Comparison of ENCODE assay signal across 14 cellular contexts in the genomic region with DNA sequence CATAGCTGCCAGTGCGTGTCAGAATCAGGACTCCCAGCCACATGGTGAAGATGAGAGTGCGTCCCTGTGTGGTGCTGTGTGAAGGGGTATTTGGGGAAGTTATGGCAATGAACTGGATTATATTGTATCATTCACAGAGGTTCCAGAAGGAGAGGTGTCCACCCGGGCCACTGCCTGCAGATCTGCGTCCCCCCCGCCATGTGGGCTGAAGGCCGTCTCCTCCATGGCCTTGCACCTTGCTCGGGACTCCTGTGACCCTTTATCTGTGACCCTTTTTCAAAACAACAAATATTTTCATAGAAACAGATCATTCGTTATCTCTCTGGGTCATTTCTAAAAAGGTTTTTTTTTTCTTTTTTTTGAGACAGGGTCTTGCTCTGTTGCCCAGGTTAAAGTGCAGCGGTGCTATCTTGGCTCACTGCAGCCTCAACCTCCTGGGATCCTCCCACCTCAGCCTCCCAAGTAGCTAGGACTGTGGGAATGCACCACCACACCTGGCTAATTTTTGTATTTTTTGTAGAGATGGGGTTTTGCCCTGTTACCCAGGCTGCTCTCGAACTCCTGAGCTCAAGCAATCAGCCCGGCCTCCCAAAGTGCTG.
A peak's percentile ranks its signal among the peaks of the same experiment; 100 is the strongest.
DNase-seq lines count a peak whose midpoint lies in the region; ATAC-seq, FAIRE-seq and TF ChIP-seq lines count a peak whose summit lies in the region.
"Had no signal": no experiment of that assay in that cellular context is flagged by ENCODE, and none has a peak within 500 bp of the region (broad histone marks: within the 10 kb centered on the region; RNA-seq: fewer than 3 reads in every experiment).

No MANE protein-coding gene starts in this region.

- H3K4me2 ChIP-seq in astrocyte (ENCODE audit: low read length): no peak overlapping the region
- H3K4me2 ChIP-seq in mesendoderm (ENCODE audit: low read length): no peak overlapping the region

- BruUV-seq in Panc1 (replicated peaks; lab: Mats Ljungman, UMichigan): no TSS peak

- no peak overlapping the region for H3K9ac ChIP-seq in astrocyte (ENCODE audit: low read length)
- no peak overlapping the region for H3K9ac ChIP-seq in mesendoderm (ENCODE audit: low read length)

- H3K9me3 ChIP-seq in Panc1 (ENCODE audit: control insufficient read depth, insufficient read depth, low read depth, low read length): no peaks in the 10 kb centered on the region
- no peaks in the 10 kb centered on the region for H3K9me3 ChIP-seq in astrocyte (ENCODE audit: insufficient read depth, low read depth, low read length)
- H3K9me3 ChIP-seq: Caco-2 had no signal

- no peaks in the 10 kb centered on the region for H3K79me1 ChIP-seq in mesendoderm (ENCODE audit: low read length)

- H4K8ac ChIP-seq in mesendoderm (ENCODE audit: low read depth, low read length): no peak overlapping the region

- no peaks in the 10 kb centered on the region for H3K27me3 Mint-ChIP-seq in astrocyte (ENCODE audit: low read depth, unreplicated experiment)
- H3K27me3 Mint-ChIP-seq in activated CD4-positive, alpha-beta memory T cell treated with anti-CD3 and anti-CD28 coated beads, Interleukin-2, amount 10 ng/mL, durations not matched to agents 7 days and 5 days: peaks cover 4% of the 10 kb centered on the region

- H3K27ac Mint-ChIP-seq in astrocyte (ENCODE audit: unreplicated experiment): peak overlapping the region; percentile 70
- H3K27ac Mint-ChIP-seq in stimulated activated effector memory CD8-positive, alpha-beta T cell treated with anti-CD3 and anti-CD28 coated beads, Interleukin-12 subunit alpha, Interleukin-12 subunit beta, amount 100 ng/mL, for 72 hours: peak overlapping the region; percentile 41
- no peak overlapping the region for H3K27ac Mint-ChIP-seq in activated CD4-positive, alpha-beta memory T cell treated with anti-CD3 and anti-CD28 coated beads, Interleukin-2, amount 10 ng/mL, durations not matched to agents 7 days and 5 days
- H3K27ac Mint-ChIP-seq: IgD-negative memory B cell had no signal

- FAIRE-seq in astrocyte (lab: Jason Lieb, UNC): no peak

- peaks cover 22% of the 10 kb centered on the region for H3K4me1 ChIP-seq in Panc1 (ENCODE audit: control insufficient read depth, insufficient read depth, low read length)
- H3K4me1 ChIP-seq in astrocyte (ENCODE audit: insufficient read depth, low read length): peaks cover 7% of the 10 kb centered on the region
- H3K4me1 ChIP-seq in mesendoderm (ENCODE audit: control insufficient read depth, low read depth, low read length): no peaks in the 10 kb centered on the region
- H3K4me1 ChIP-seq: Caco-2 had no signal

- H3K79me2 ChIP-seq in astrocyte (ENCODE audit: insufficient read depth, low read length): no peaks in the 10 kb centered on the region
- no peaks in the 10 kb centered on the region for H3K79me2 ChIP-seq in mesendoderm (ENCODE audit: control insufficient read depth, insufficient read depth, low read length)

- CTCF ChIA-PET in Panc1 (lab: Charles Lee): no interaction called here
- CTCF ChIA-PET in activated CD4-positive, alpha-beta memory T cell treated with anti-CD3 and anti-CD28 coated beads, Interleukin-2, amount 10 ng/mL, durations not matched to agents 7 days and 5 days (lab: Charles Lee): interaction anchor here (1.0 kb wide), 1 partner anchor 63 kb away, joined by 3 read pairs; no protein-coding TSS in a partner anchor

- no peak overlapping the region for H3K18ac ChIP-seq in mesendoderm (ENCODE audit: low read length)

- H3K4me3 ChIP-seq in Panc1 (ENCODE audit: low read depth in 2 of 2, low read length in 2 of 2) (no peak overlapping the region), astrocyte (ENCODE audit: insufficient read depth, low read depth, low read length) (no peak overlapping the region), mesendoderm (ENCODE audit: low read length) (no peak overlapping the region)

- no peak overlapping the region for H2AFZ ChIP-seq in astrocyte (ENCODE audit: low read depth, low read length)

- intact Hi-C loops in Panc1 (cut with micrococcal nuclease; ENCODE audit: unreplicated experiment): no loop called here

- H3K27ac ChIP-seq in Panc1 (ENCODE audit: low read length): peak overlapping the region; percentile 98
- no peak overlapping the region for H3K27ac ChIP-seq in astrocyte (ENCODE audit: low read depth, low read length)
- no peak overlapping the region for H3K27ac ChIP-seq in mesendoderm (ENCODE audit: low read depth, low read length)
- H3K27ac ChIP-seq: HL-60 had no signal

- no peak overlapping the region for H3K4me3 Mint-ChIP-seq in astrocyte (ENCODE audit: unreplicated experiment)
- H3K4me3 Mint-ChIP-seq in stimulated activated effector memory CD8-positive, alpha-beta T cell treated with anti-CD3 and anti-CD28 coated beads, Interleukin-12 subunit alpha, Interleukin-12 subunit beta, amount 100 ng/mL, for 72 hours: no peak overlapping the region
- H3K4me3 Mint-ChIP-seq in activated CD4-positive, alpha-beta memory T cell treated with anti-CD3 and anti-CD28 coated beads, Interleukin-2, amount 10 ng/mL, durations not matched to agents 7 days and 5 days: no peak overlapping the region
- H3K4me3 Mint-ChIP-seq: IgD-negative memory B cell had no signal

- WGBS in mesendoderm (ENCODE audit: extremely low coverage, insufficient coverage, low lambda C conversion rate): no CpG with 5 or more reads among the region's 11 CpGs

- no peak overlapping the region for H4K5ac ChIP-seq in mesendoderm (ENCODE audit: low read length)

- TF ChIP-seq CTCF in Panc1 (IDR thresholded peaks at IDR 0.05): no peak
- TF ChIP-seq CTCF in astrocyte (IDR thresholded peaks at IDR 0.05; ENCODE audit: insufficient read depth, low read depth, low read length): no peak

- peak; percentile 8; the same call in 1 of the 2 replicates for ATAC-seq in Panc1
- ATAC-seq in stimulated activated effector memory CD8-positive, alpha-beta T cell treated with anti-CD3 and anti-CD28 coated beads, Interleukin-12 subunit alpha, Interleukin-12 subunit beta, amount 100 ng/mL, for 72 hours: no peak

- no peak overlapping the region for H3K4ac ChIP-seq in mesendoderm (ENCODE audit: low read depth, low read length)

- H2BK5ac ChIP-seq in mesendoderm (ENCODE audit: low read length): no peak overlapping the region

- no peak overlapping the region for H2BK120ac ChIP-seq in mesendoderm (ENCODE audit: low read depth, low read length)

- H4K20me1 ChIP-seq in astrocyte (ENCODE audit: insufficient read depth, low read length): no peaks in the 10 kb centered on the region

- in situ Hi-C loops in Panc1 (cut with HindIII; ENCODE audit: low pct_unique_long_range_greater_than_20kb, low sequenced_read_pairs): no loop called here

- H3K27me3 ChIP-seq in Panc1 (ENCODE audit: control insufficient read depth, insufficient read depth, low read length) (no peaks in the 10 kb centered on the region), astrocyte (ENCODE audit: insufficient read depth, low read length) (no peaks in the 10 kb centered on the region), mesendoderm (ENCODE audit: insufficient read depth, low read length, poor library complexity) (no peaks in the 10 kb centered on the region)

- no peak overlapping the region for H3K23ac ChIP-seq in mesendoderm (ENCODE audit: low read length)

- H2AK5ac ChIP-seq in mesendoderm (ENCODE audit: low read length): no peak overlapping the region

- no peaks in the 10 kb centered on the region for H3K9me3 Mint-ChIP-seq in astrocyte (ENCODE audit: unreplicated experiment)
- no peaks in the 10 kb centered on the region for H3K9me3 Mint-ChIP-seq in stimulated activated effector memory CD8-positive, alpha-beta T cell treated with anti-CD3 and anti-CD28 coated beads, Interleukin-12 subunit alpha, Interleukin-12 subunit beta, amount 100 ng/mL, for 72 hours
- no peaks in the 10 kb centered on the region for H3K9me3 Mint-ChIP-seq in activated CD4-positive, alpha-beta memory T cell treated with anti-CD3 and anti-CD28 coated beads, Interleukin-2, amount 10 ng/mL, durations not matched to agents 7 days and 5 days

- H2BK15ac ChIP-seq in mesendoderm (replicated peaks; ENCODE audit: low read depth): no peak overlapping the region

- no peaks in the 10 kb centered on the region for H3K36me3 Mint-ChIP-seq in astrocyte (ENCODE audit: low read depth, unreplicated experiment)
- no peaks in the 10 kb centered on the region for H3K36me3 Mint-ChIP-seq in stimulated activated effector memory CD8-positive, alpha-beta T cell treated with anti-CD3 and anti-CD28 coated beads, Interleukin-12 subunit alpha, Interleukin-12 subunit beta, amount 100 ng/mL, for 72 hours
- no peaks in the 10 kb centered on the region for H3K36me3 Mint-ChIP-seq in activated CD4-positive, alpha-beta memory T cell treated with anti-CD3 and anti-CD28 coated beads, Interleukin-2, amount 10 ng/mL, durations not matched to agents 7 days and 5 days (ENCODE audit: low read depth)
- H3K36me3 Mint-ChIP-seq: CD8-positive, alpha-beta memory T cell; IgD-negative memory B cell had no signal

- H3K36me3 ChIP-seq in Panc1 (ENCODE audit: control insufficient read depth, insufficient read depth, low read length) (no peaks in the 10 kb centered on the region), astrocyte (ENCODE audit: insufficient read depth, low read length) (no peaks in the 10 kb centered on the region), mesendoderm (ENCODE audit: control insufficient read depth, insufficient read depth, low read length) (no peaks in the 10 kb centered on the region)

- POLR2A ChIA-PET in Panc1 (lab: Charles Lee): interaction anchor here (0.7 kb wide), 1 partner anchor 116 kb away, joined by 3 read pairs; no protein-coding TSS in a partner anchor
- POLR2A ChIA-PET in activated CD4-positive, alpha-beta memory T cell treated with anti-CD3 and anti-CD28 coated beads, Interleukin-2, amount 10 ng/mL, durations not matched to agents 7 days and 5 days (lab: Charles Lee): no interaction called here

- H3K56ac ChIP-seq in mesendoderm (ENCODE audit: low read length): peak overlapping the region; percentile 12

- no peak for DNase-seq in Panc1 (ENCODE audit: low read depth, low spot score)
- DNase-seq in astrocyte (ENCODE audit: low read depth): no peak
- DNase-seq in mesendoderm: no peak
- no peak for DNase-seq in stimulated activated effector memory CD8-positive, alpha-beta T cell treated with anti-CD3 and anti-CD28 coated beads, Interleukin-12 subunit alpha, Interleukin-12 subunit beta, amount 100 ng/mL, for 72 hours (ENCODE audit: low spot score in 2 of 2)
- no peak for DNase-seq in activated CD4-positive, alpha-beta memory T cell treated with anti-CD3 and anti-CD28 coated beads, Interleukin-2, amount 10 ng/mL, durations not matched to agents 7 days and 5 days
- no peak for DNase-seq in NCI-H2107 treated with DMSO at 0.1 percent for 48 hours (lab: John Stamatoyannopoulos, UW; ENCODE audit: unreplicated experiment)
- no peak for DNase-seq in activated T-cell treated with anti-CD3 and anti-CD28 coated beads, Interleukin-2, amount 50 U/mL, for 48 hours
- DNase-seq in SKM-1 (lab: John Stamatoyannopoulos, UW; ENCODE audit: unreplicated experiment): no peak
- DNase-seq: Caco-2; CD8-positive, alpha-beta memory T cell; DMS53; GF-D8 had no signal

- peaks cover 31% of the 10 kb centered on the region for H3K4me1 Mint-ChIP-seq in astrocyte (ENCODE audit: low read depth, unreplicated experiment)
- H3K4me1 Mint-ChIP-seq in stimulated activated effector memory CD8-positive, alpha-beta T cell treated with anti-CD3 and anti-CD28 coated beads, Interleukin-12 subunit alpha, Interleukin-12 subunit beta, amount 100 ng/mL, for 72 hours: peaks cover 32% of the 10 kb centered on the region
- peaks cover 9% of the 10 kb centered on the region for H3K4me1 Mint-ChIP-seq in activated CD4-positive, alpha-beta memory T cell treated with anti-CD3 and anti-CD28 coated beads, Interleukin-2, amount 10 ng/mL, durations not matched to agents 7 days and 5 days
